ENCODE assay signal across 7 cellular contexts in the genomic region with DNA sequence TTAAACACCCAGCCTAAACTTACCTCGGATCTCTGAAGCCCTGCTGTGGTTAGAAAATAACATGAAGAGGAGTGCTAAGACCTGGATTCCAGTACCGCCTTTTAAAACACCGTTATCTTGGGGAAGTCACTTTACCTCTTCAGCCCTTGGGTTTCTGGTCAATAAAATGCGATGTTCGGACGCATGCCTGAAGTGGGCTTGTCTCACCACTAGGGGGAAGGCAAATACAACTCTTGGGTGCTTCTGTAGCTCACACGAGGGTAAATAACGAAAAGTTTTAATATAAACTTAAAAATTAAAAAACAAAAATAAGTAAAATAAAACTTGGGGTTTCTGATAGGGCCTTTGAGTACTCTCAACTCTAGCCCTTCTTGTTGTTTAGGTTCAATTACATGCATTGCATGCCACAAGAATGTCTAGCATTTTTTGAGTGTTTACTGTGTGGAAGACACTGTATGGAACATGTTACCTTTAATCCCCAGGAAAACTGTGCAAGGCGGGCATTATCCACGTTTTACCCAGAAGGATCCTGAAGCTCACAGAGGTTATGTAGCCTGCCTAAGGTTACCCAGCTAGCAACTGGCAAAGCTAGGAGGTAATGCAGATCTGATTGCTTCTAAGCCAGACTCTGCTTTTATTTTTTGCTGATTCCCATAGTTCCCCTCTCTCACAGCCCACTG.
DNase-seq lines count a peak whose midpoint lies in the region; ATAC-seq and TF ChIP-seq lines count a peak whose summit lies in the region.

No MANE protein-coding gene starts in this region.

- H3K27me3 ChIP-seq in right cardiac atrium (ENCODE audit: control insufficient read depth, insufficient read depth) (no peaks in the 10 kb centered on the region), sigmoid colon (no peaks in the 10 kb centered on the region)

- peak; percentile 92 for ATAC-seq in GM18498 (IDR thresholded peaks at IDR 0.05; ENCODE audit: unreplicated experiment)
- peak; percentile 82 for ATAC-seq in HG02610 (IDR thresholded peaks at IDR 0.05; ENCODE audit: unreplicated experiment)
- ATAC-seq in right cardiac atrium = peak; percentile 87 to 88

- no peaks in the 10 kb centered on the region for H3K36me3 ChIP-seq in sigmoid colon

- intact Hi-C loops in right cardiac atrium (cut with DNase I) (loop anchor here in 3 of 4 donors (2.0 to 10.0 kb wide), 6 partner anchors 141 to 1098 kb away; no protein-coding TSS in a partner anchor), sigmoid colon (cut with DNase I) (loop anchor here (10.0 kb wide), 1 partner anchor 508 kb away; no protein-coding TSS in a partner anchor)

- H3K27ac ChIP-seq in right cardiac atrium (ENCODE audit: low read length) (no peak overlapping the region), sigmoid colon (no peak overlapping the region)

- H3K4me1 ChIP-seq in right cardiac atrium (ENCODE audit: control insufficient read depth, insufficient read depth, low read length) (peaks cover 1% of the 10 kb centered on the region), sigmoid colon (peaks cover 0 to 10% (median 3%) of the 10 kb centered on the region in 4 donors)

- no peaks in the 10 kb centered on the region for H3K9me3 ChIP-seq in right cardiac atrium (ENCODE audit: control insufficient read depth, low read length)
- no peaks in the 10 kb centered on the region for H3K9me3 ChIP-seq in sigmoid colon

- H3K4me3 ChIP-seq in right cardiac atrium (ENCODE audit: low read length) (no peak overlapping the region), sigmoid colon (no peak overlapping the region)

- DNase-seq in NCI-H1048 (lab: John Stamatoyannopoulos, UW) = peak; percentile 46
- peak; percentile 29 to 70 for DNase-seq in SW 1271 (lab: John Stamatoyannopoulos, UW)
- peak in 43 of 56 donors; percentile 1 to 67 (median 17) for DNase-seq in amygdala (lab: John Stamatoyannopoulos, UW)
- peak in 2 of 3 donors; percentile 28 to 74 for DNase-seq in right cardiac atrium
- peak; percentile 67 for DNase-seq in sigmoid colon

- 10% methylated on average over 10 of the region's 10 CpGs for WGBS in right cardiac atrium
- WGBS in sigmoid colon, 2 donors = 2 to 15% methylated on average over 10 of the region's 10 CpGs

- TF ChIP-seq POLR2A in sigmoid colon (IDR thresholded peaks at IDR 0.05) = no peak

- peak; percentile 65 to 86 (median 78) for TF ChIP-seq CTCF in sigmoid colon (IDR thresholded peaks at IDR 0.05)

- TF ChIP-seq EP300 in sigmoid colon (IDR thresholded peaks at IDR 0.05) = no peak

Comparison
In these comparisons a context has a peak if more than half of its experiments do, and no peak if none do; other contexts are left out.
1. DNase-seq: peak in every context shown above with its lines; median percentile 67 in sigmoid colon; 51 in right cardiac atrium; 50 in SW 1271; 46 in NCI-H1048; 17 in amygdala.